Comparison of ENCODE assay signal across 28 cellular contexts in the genomic region with DNA sequence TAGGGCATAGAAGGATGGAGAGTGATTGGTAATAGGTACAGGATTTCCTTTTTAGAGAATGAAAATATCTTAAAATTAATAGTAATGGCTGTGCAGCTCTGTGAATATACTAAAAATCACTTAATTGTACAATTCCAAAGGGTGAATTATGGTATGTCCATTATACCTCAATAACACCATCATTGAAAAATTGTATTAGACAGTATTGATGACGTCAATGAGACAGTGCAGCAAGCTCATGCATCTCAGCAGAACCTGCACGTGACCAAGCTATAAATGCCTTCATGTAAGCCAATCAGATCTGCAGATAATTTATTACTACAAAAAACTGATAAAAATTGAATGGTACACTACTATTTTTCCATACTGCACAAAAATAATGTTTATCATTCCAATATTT.
"Had no signal": no experiment of that assay in that cellular context is flagged by ENCODE, and none has a peak within 500 bp of the region (broad histone marks: within the 10 kb centered on the region; RNA-seq: fewer than 3 reads in every experiment).

No MANE protein-coding gene starts in this region.

- H3K4me1 Mint-ChIP-seq: stimulated activated effector memory CD8-positive, alpha-beta T cell treated with anti-CD3 and anti-CD28 coated beads, Interleukin-12 subunit alpha, Interleukin-12 subunit beta, amount 100 ng/mL, for 72 hours; stimulated activated memory B cell treated with anti-CD40 and anti-IgM and Interleukin-4, amounts not matched to agents 10 μg/mL and 1 μg/mL and 100 μg/mL, for 72 hours; stimulated activated naive B cell treated with anti-CD40 and anti-IgM and Interleukin-4, amounts not matched to agents 10 μg/mL and 1 μg/mL and 100 μg/mL, for 72 hours; stimulated activated naive CD8-positive, alpha-beta T cell treated with anti-CD3 and anti-CD28 coated beads, Interleukin-15, amount 100 ng/mL, for 72 hours had no signal

- H3K27ac Mint-ChIP-seq: stimulated activated effector memory CD8-positive, alpha-beta T cell treated with anti-CD3 and anti-CD28 coated beads, Interleukin-12 subunit alpha, Interleukin-12 subunit beta, amount 100 ng/mL, for 72 hours; stimulated activated memory B cell treated with anti-CD40 and anti-IgM and Interleukin-4, amounts not matched to agents 10 μg/mL and 1 μg/mL and 100 μg/mL, for 72 hours; stimulated activated naive B cell treated with anti-CD40 and anti-IgM and Interleukin-4, amounts not matched to agents 10 μg/mL and 1 μg/mL and 100 μg/mL, for 72 hours; stimulated activated naive CD8-positive, alpha-beta T cell treated with anti-CD3 and anti-CD28 coated beads, Interleukin-15, amount 100 ng/mL, for 72 hours; stimulated activated naive CD8-positive, alpha-beta T cell treated with anti-CD3 and anti-CD28 coated beads, Interleukin-15, Interleukin-2, amounts not matched to agents 100 ng/mL and 50 ng/mL, for 24 hours had no signal

- H3K27me3 ChIP-seq: stomach, suprapubic skin, testis, thyroid gland, tibial artery, tibial nerve, transverse colon, upper lobe of left lung, upper lobe of right lung, uterus, vagina had no signal

- H3K9me3 Mint-ChIP-seq: stimulated activated naive CD8-positive, alpha-beta T cell treated with anti-CD3 and anti-CD28 coated beads, Interleukin-15, amount 100 ng/mL, for 72 hours had no signal

- ATAC-seq: stimulated activated effector memory CD8-positive, alpha-beta T cell treated with anti-CD3 and anti-CD28 coated beads, Interleukin-12 subunit alpha, Interleukin-12 subunit beta, amount 100 ng/mL, for 72 hours; stimulated activated memory B cell treated with anti-CD40 and anti-IgM and Interleukin-4, amounts not matched to agents 10 μg/mL and 1 μg/mL and 100 μg/mL, for 72 hours; stimulated activated naive B cell treated with anti-CD40 and anti-IgM and Interleukin-4, amounts not matched to agents 10 μg/mL and 1 μg/mL and 100 μg/mL, for 72 hours; stimulated activated naive CD8-positive, alpha-beta T cell treated with anti-CD3 and anti-CD28 coated beads, Interleukin-15, amount 100 ng/mL, for 72 hours; stimulated activated naive CD8-positive, alpha-beta T cell treated with anti-CD3 and anti-CD28 coated beads, Interleukin-15, Interleukin-2, amounts not matched to agents 100 U/mL and 50 U/mL, for 24 hours; upper lobe of right lung had no signal

- DNase-seq: stimulated activated CD4-positive, alpha-beta T cell treated with anti-CD3 and anti-CD28 coated beads, Interleukin-2, amount 100 ng/mL, for 48 hours; stimulated activated CD4-positive, alpha-beta T cell treated with anti-CD3 and anti-CD28 coated beads, Interleukin-4, amount 100 ng/mL, for 1 hour; stimulated activated CD4-positive, alpha-beta T cell treated with anti-CD3 and anti-CD28 coated beads, Interleukin-4, amount 100 ng/mL, for 24 hours; stimulated activated CD4-positive, alpha-beta T cell treated with anti-CD3 and anti-CD28 coated beads, Interleukin-4, amount 100 ng/mL, for 4 hours; stimulated activated CD8-positive, alpha-beta memory T cell treated with anti-CD3 and anti-CD28 coated beads, Interleukin-4, amount 100 ng/mL, for 48 hours; stimulated activated naive B cell treated with anti-CD40 and anti-IgM and Interleukin-4, amounts not matched to agents 10 μg/mL and 1 μg/mL and 100 μg/mL, for 72 hours; stimulated activated naive CD4-positive, alpha-beta T cell; stimulated activated naive CD4-positive, alpha-beta T cell treated with Interleukin-2 at 50 U/mL for 16 hours; stimulated activated naive CD8-positive, alpha-beta T cell treated with anti-CD3 and anti-CD28 coated beads, Interleukin-15, amount 100 ng/mL, for 72 hours; stimulated activated naive CD8-positive, alpha-beta T cell treated with anti-CD3 and anti-CD28 coated beads, Interleukin-15, Interleukin-2, amounts not matched to agents 100 U/mL and 50 U/mL, for 24 hours; stomach; substantia nigra; testis; thyroid gland; tibial artery; transverse colon; trophoblast cell; upper lobe of left lung; upper lobe of right lung; uterus had no signal

- H3K4me3 ChIP-seq: stomach, suprapubic skin, testis, thoracic aorta, thyroid gland, tibial artery, tibial nerve, transverse colon, upper lobe of left lung, upper lobe of right lung, uterus, vagina had no signal

- FAIRE-seq: urothelium cell line had no signal

- H3K36me3 ChIP-seq: stomach, suprapubic skin, thoracic aorta, thyroid gland, tibial artery, tibial nerve, transverse colon, upper lobe of left lung, upper lobe of right lung, uterus, vagina had no signal

- H3K4me1 ChIP-seq: stomach, suprapubic skin, testis, thyroid gland, tibial artery, tibial nerve, transverse colon, upper lobe of left lung, upper lobe of right lung, uterus, vagina had no signal

- H3K36me3 Mint-ChIP-seq: stimulated activated effector memory CD8-positive, alpha-beta T cell treated with anti-CD3 and anti-CD28 coated beads, Interleukin-12 subunit alpha, Interleukin-12 subunit beta, amount 100 ng/mL, for 72 hours; stimulated activated memory B cell treated with anti-CD40 and anti-IgM and Interleukin-4, amounts not matched to agents 10 μg/mL and 1 μg/mL and 100 μg/mL, for 72 hours; stimulated activated naive B cell treated with anti-CD40 and anti-IgM and Interleukin-4, amounts not matched to agents 10 μg/mL and 1 μg/mL and 100 μg/mL, for 72 hours had no signal

- H3K4me3 Mint-ChIP-seq: stimulated activated effector memory CD8-positive, alpha-beta T cell treated with anti-CD3 and anti-CD28 coated beads, Interleukin-12 subunit alpha, Interleukin-12 subunit beta, amount 100 ng/mL, for 72 hours; stimulated activated memory B cell treated with anti-CD40 and anti-IgM and Interleukin-4, amounts not matched to agents 10 μg/mL and 1 μg/mL and 100 μg/mL, for 72 hours; stimulated activated naive B cell treated with anti-CD40 and anti-IgM and Interleukin-4, amounts not matched to agents 10 μg/mL and 1 μg/mL and 100 μg/mL, for 72 hours; stimulated activated naive CD8-positive, alpha-beta T cell treated with anti-CD3 and anti-CD28 coated beads, Interleukin-15, amount 100 ng/mL, for 72 hours; stimulated activated naive CD8-positive, alpha-beta T cell treated with anti-CD3 and anti-CD28 coated beads, Interleukin-15, Interleukin-2, amounts not matched to agents 100 ng/mL and 50 ng/mL, for 24 hours had no signal

- H3K9me3 ChIP-seq: stomach, suprapubic skin, testis, thoracic aorta, thyroid gland, tibial artery, tibial nerve, transverse colon, upper lobe of left lung, upper lobe of right lung, uterus, vagina had no signal

- H3K27ac ChIP-seq: stomach, suprapubic skin, testis, thoracic aorta, thyroid gland, tibial artery, tibial nerve, transverse colon, upper lobe of left lung, upper lobe of right lung, uterus, vagina had no signal

- H3K27me3 Mint-ChIP-seq: stimulated activated memory B cell treated with anti-CD40 and anti-IgM and Interleukin-4, amounts not matched to agents 10 μg/mL and 1 μg/mL and 100 μg/mL, for 72 hours; stimulated activated naive B cell treated with anti-CD40 and anti-IgM and Interleukin-4, amounts not matched to agents 10 μg/mL and 1 μg/mL and 100 μg/mL, for 72 hours; stimulated activated naive CD8-positive, alpha-beta T cell treated with anti-CD3 and anti-CD28 coated beads, Interleukin-15, amount 100 ng/mL, for 72 hours; stimulated activated naive CD8-positive, alpha-beta T cell treated with anti-CD3 and anti-CD28 coated beads, Interleukin-15, Interleukin-2, amounts not matched to agents 100 ng/mL and 50 ng/mL, for 24 hours had no signal
